16 cellular contexts compared by ENCODE assay signal in genomic region chr6:142303191-142303564, GRCh38. TPM values are rescaled to one million over a fixed set of nuclear protein-coding genes. Genes with fewer than 3 reads are reported as not detected.
DNase-seq lines count a peak whose midpoint lies in the region; ATAC-seq and TF ChIP-seq lines count a peak whose summit lies in the region.
"Had no signal": no experiment of that assay in that cellular context is flagged by ENCODE, and none has a peak within 500 bp of the region (broad histone marks: within the 10 kb centered on the region; RNA-seq: fewer than 3 reads in every experiment).

No MANE protein-coding gene starts in this region.

- peak overlapping the region; percentile 9 for H2AFZ ChIP-seq in hepatocyte

- ATAC-seq in CD8-positive, alpha-beta T cell: no peak
- ATAC-seq in Panc1: no peak
- no peak for ATAC-seq in esophagus mucosa
- no peak for ATAC-seq in GM18870 (IDR thresholded peaks at IDR 0.05; ENCODE audit: unreplicated experiment)
- ATAC-seq: psoas muscle had no signal

- WGBS in hepatocyte (ENCODE audit: low lambda C conversion rate, missing lambda C conversion rate): 85% methylated on average over 1 of the region's 1 CpG

- peaks cover 15% of the 10 kb centered on the region for H3K27me3 Mint-ChIP-seq in CD8-positive, alpha-beta T cell (ENCODE audit: low read depth)
- H3K27me3 Mint-ChIP-seq in osteocyte (ENCODE audit: unreplicated experiment): peaks cover 6% of the 10 kb centered on the region

- intact Hi-C loops in CD8-positive, alpha-beta T cell (cut with DNase I, micrococcal nuclease): loop anchor here in 1 of 2 experiments (10.0 kb wide), 1 partner anchor 68 kb away; no protein-coding TSS in a partner anchor
- intact Hi-C loops in Panc1 (cut with micrococcal nuclease; ENCODE audit: unreplicated experiment): loop anchor here (2.0 to 10.0 kb wide), 2 partner anchors 86 to 148 kb away; no protein-coding TSS in a partner anchor

- H3K4me2 ChIP-seq in hepatocyte: peak overlapping the region; percentile 88

- H3K9me2 ChIP-seq in hepatocyte (replicated peaks; ENCODE audit: insufficient read depth): no peaks in the 10 kb centered on the region

- no peaks in the 10 kb centered on the region for H3K27me3 ChIP-seq in CD8-positive, alpha-beta T cell (ENCODE audit: insufficient read depth, low read length)
- H3K27me3 ChIP-seq in Panc1 (ENCODE audit: control insufficient read depth, insufficient read depth, low read length) (no peaks in the 10 kb centered on the region), hepatocyte (no peaks in the 10 kb centered on the region)
- H3K27me3 ChIP-seq: uterus had no signal

- H4K20me1 ChIP-seq in hepatocyte (ENCODE audit: insufficient read depth, poor library complexity, severe bottlenecking): no peaks in the 10 kb centered on the region

- TF ChIP-seq CTCF in CD8-positive, alpha-beta T cell (IDR thresholded peaks at IDR 0.05): no peak
- TF ChIP-seq CTCF in Panc1 (IDR thresholded peaks at IDR 0.05): no peak
- TF ChIP-seq CTCF in hepatocyte (IDR thresholded peaks at IDR 0.05; ENCODE audit: poor library complexity): no peak
- no peak for TF ChIP-seq CTCF in osteocyte (IDR thresholded peaks at IDR 0.05)

- TSS peak; percentile 76 for BruUV-seq in Panc1 (replicated peaks; lab: Mats Ljungman, UMichigan)

- H3K4me1 ChIP-seq in CD8-positive, alpha-beta T cell (ENCODE audit: insufficient read depth, low read length): peaks cover 4% of the 10 kb centered on the region
- H3K4me1 ChIP-seq in Panc1 (ENCODE audit: control insufficient read depth, insufficient read depth, low read length) (peaks cover 44% of the 10 kb centered on the region), hepatocyte (ENCODE audit: insufficient read depth) (peaks cover 7% of the 10 kb centered on the region)
- H3K4me1 ChIP-seq: BE2C, psoas muscle had no signal

- H3K4me3 Mint-ChIP-seq in CD8-positive, alpha-beta T cell: peak overlapping the region; percentile 40
- peak overlapping the region; percentile 15 for H3K4me3 Mint-ChIP-seq in osteocyte (ENCODE audit: unreplicated experiment)

- POLR2A ChIA-PET in CD8-positive, alpha-beta T cell (lab: Charles Lee): no interaction called here
- POLR2A ChIA-PET in Panc1 (lab: Charles Lee): no interaction called here

- H3K9me3 ChIP-seq in CD8-positive, alpha-beta T cell (ENCODE audit: low read length): no peaks in the 10 kb centered on the region
- H3K9me3 ChIP-seq in Panc1 (ENCODE audit: control insufficient read depth, insufficient read depth, low read depth, low read length) (no peaks in the 10 kb centered on the region; the same call in 1 of the 2 replicates), hepatocyte (ENCODE audit: low read depth) (no peaks in the 10 kb centered on the region)
- H3K9me3 ChIP-seq: BE2C, psoas muscle, uterus had no signal

- DNase-seq in CD8-positive, alpha-beta T cell: no peak
- DNase-seq in Panc1 (ENCODE audit: low read depth, low spot score) (no peak), hepatocyte (ENCODE audit: low spot score) (no peak), osteocyte (ENCODE audit: extremely low spot score, unreplicated experiment) (no peak), D341Med (ENCODE audit: low spot score) (no peak), HPDE6-E6E7 (ENCODE audit: extremely low spot score) (no peak)
- DNase-seq: activated naive CD4-positive, alpha-beta T cell treated with anti-CD3 and anti-CD28 coated beads, Interleukin-2, amount 50 U/mL, for 16 hours; BE2C; central memory CD4-positive, alpha-beta T cell; NCI-H1694; NCI-H526 treated with DMSO at 0.1 percent for 48 hours; psoas muscle; uterus had no signal

- H3K36me3 ChIP-seq in CD8-positive, alpha-beta T cell (ENCODE audit: insufficient read depth, low read length): no peaks in the 10 kb centered on the region
- H3K36me3 ChIP-seq in Panc1 (ENCODE audit: control insufficient read depth, insufficient read depth, low read length) (peaks cover 4% of the 10 kb centered on the region; the same call in 1 of the 2 replicates), hepatocyte (replicated peaks; ENCODE audit: insufficient read depth, low read depth) (no peaks in the 10 kb centered on the region)
- H3K36me3 ChIP-seq: BE2C, uterus had no signal

- H3K9me3 Mint-ChIP-seq in CD8-positive, alpha-beta T cell: no peaks in the 10 kb centered on the region
- no peaks in the 10 kb centered on the region for H3K9me3 Mint-ChIP-seq in osteocyte (ENCODE audit: unreplicated experiment)

- peaks cover 53% of the 10 kb centered on the region for H3K79me2 ChIP-seq in hepatocyte

- no peak overlapping the region for H3K4me3 ChIP-seq in CD8-positive, alpha-beta T cell (ENCODE audit: low read depth, low read length)
- peak overlapping the region; percentile 78 to 85 for H3K4me3 ChIP-seq in Panc1 (ENCODE audit: low read depth in 2 of 2, low read length in 2 of 2)
- H3K4me3 ChIP-seq in hepatocyte: peak overlapping the region; percentile 29
- H3K4me3 ChIP-seq: K562, uterus had no signal

- CTCF ChIA-PET in CD8-positive, alpha-beta T cell (lab: Charles Lee): interaction anchor here (0.8 kb wide), 1 partner anchor 10 kb away, joined by 3 read pairs; no protein-coding TSS in a partner anchor
- CTCF ChIA-PET in Panc1 (lab: Charles Lee): no interaction called here

- no peak overlapping the region for H3K27ac ChIP-seq in CD8-positive, alpha-beta T cell (ENCODE audit: low read depth, low read length)
- H3K27ac ChIP-seq in Panc1 (ENCODE audit: low read length) (peak overlapping the region; percentile 100), hepatocyte (peak overlapping the region; percentile 83)
- H3K27ac ChIP-seq: psoas muscle, uterus had no signal

- in situ Hi-C loops in Panc1 (cut with HindIII; ENCODE audit: low pct_unique_long_range_greater_than_20kb, low sequenced_read_pairs): no loop called here

- H3K36me3 Mint-ChIP-seq in CD8-positive, alpha-beta T cell: no peaks in the 10 kb centered on the region
- no peaks in the 10 kb centered on the region for H3K36me3 Mint-ChIP-seq in osteocyte (ENCODE audit: unreplicated experiment)

- no peak overlapping the region for H3K27ac Mint-ChIP-seq in CD8-positive, alpha-beta T cell
- no peak overlapping the region for H3K27ac Mint-ChIP-seq in osteocyte (ENCODE audit: unreplicated experiment)

- peaks cover 15% of the 10 kb centered on the region for H3K4me1 Mint-ChIP-seq in CD8-positive, alpha-beta T cell (ENCODE audit: low read depth)
- H3K4me1 Mint-ChIP-seq in osteocyte (ENCODE audit: unreplicated experiment): peaks cover 11% of the 10 kb centered on the region

RNA-seq across cellular contexts. Expression of gene ADGRG6, which starts 1.4 kb away (rescaled TPM):
- total RNA-seq in CD8-positive, alpha-beta T cell: under 1 TPM; 0.54 to 0.61 TPM
- total RNA-seq in Panc1 (2021; ENCODE audit: unreplicated experiment) (259 TPM), hepatocyte (59.5 and 92.0 TPM in 2 replicates), osteocyte (0.51 and 0.97 TPM in 2 replicates), esophagus mucosa (14.2 TPM)
- polyA plus RNA-seq in Panc1 (2012; ENCODE audit: insufficient read length): 87.8 TPM
- 13.9 and 15.0 TPM in 2 replicates for polyA plus RNA-seq in hepatocyte
